Comparison of ENCODE assay signal across 2 cellular contexts in genomic region chr21:36245115-36245514, GRCh38.
TF ChIP-seq lines count a peak whose summit lies in the region.

No MANE protein-coding gene starts in this region.

TF ChIP-seq in IMR-90, 13 proteins besides CTCF, POLR2A, EP300 and RAD21:
- no peak for TF ChIP-seq MXI1 (IDR thresholded peaks at IDR 0.05; ENCODE audit: borderline replicate concordance, low read depth, low read length)
- no peak for TF ChIP-seq SMC3 (IDR thresholded peaks at IDR 0.05; ENCODE audit: low read depth, low read length)
- TF ChIP-seq RCOR1 (IDR thresholded peaks at IDR 0.05; ENCODE audit: insufficient replicate concordance, low read length), result no peak
- TF ChIP-seq RFX5 (IDR thresholded peaks at IDR 0.05; ENCODE audit: low read depth, low read length), result no peak
- no peak for TF ChIP-seq CHD1 (IDR thresholded peaks at IDR 0.05; ENCODE audit: low read depth, low read length)
- TF ChIP-seq ELK1 (IDR thresholded peaks at IDR 0.05; ENCODE audit: borderline replicate concordance, low read depth, low read length), result no peak
- no peak for TF ChIP-seq MAZ (IDR thresholded peaks at IDR 0.05; ENCODE audit: borderline replicate concordance, low read depth, low read length)
- no peak for TF ChIP-seq BHLHE40 (IDR thresholded peaks at IDR 0.05; ENCODE audit: low read depth, low read length)
- no peak for TF ChIP-seq FOS (IDR thresholded peaks at IDR 0.05; ENCODE audit: low read depth, low read length)
- TF ChIP-seq, protein P1, sequence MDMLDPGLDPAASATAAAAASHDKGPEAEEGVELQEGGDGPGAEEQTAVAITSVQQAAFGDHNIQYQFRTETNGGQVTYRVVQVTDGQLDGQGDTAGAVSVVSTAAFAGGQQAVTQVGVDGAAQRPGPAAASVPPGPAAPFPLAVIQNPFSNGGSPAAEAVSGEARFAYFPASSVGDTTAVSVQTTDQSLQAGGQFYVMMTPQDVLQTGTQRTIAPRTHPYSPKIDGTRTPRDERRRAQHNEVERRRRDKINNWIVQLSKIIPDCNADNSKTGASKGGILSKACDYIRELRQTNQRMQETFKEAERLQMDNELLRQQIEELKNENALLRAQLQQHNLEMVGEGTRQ (IDR thresholded peaks at IDR 0.05; ENCODE audit: low read depth, low read length), result no peak
- TF ChIP-seq MAFK (IDR thresholded peaks at IDR 0.05; ENCODE audit: low read depth, low read length), result no peak
- no peak for TF ChIP-seq NFE2L2 (IDR thresholded peaks at IDR 0.05; ENCODE audit: low read depth, low read length)
- TF ChIP-seq CEBPB (IDR thresholded peaks at IDR 0.05; ENCODE audit: low read depth, low read length), result no peak

TF ChIP-seq in K562, 482 proteins besides CTCF, POLR2A, EP300 and RAD21:
- TF ChIP-seq ZKSCAN1 (IDR thresholded peaks at IDR 0.05; ENCODE audit: low read depth, low read length) (peak; percentile 92), STAT6 (CRISPR knock-in tag; IDR thresholded peaks at IDR 0.05) (no peak), NRF1 (conservative IDR thresholded peaks at IDR 0.05 in 1 of 2, IDR thresholded peaks at IDR 0.05 in 1 of 2) (0 out of 4 replicates have a peak, but pooled peaks of 1 of the 2 experiments have one; percentile 8), ZNF780A (CRISPR knock-in tag; IDR thresholded peaks at IDR 0.05) (no peak)
